8 cellular contexts compared by ENCODE assay signal in genomic region chr4:77818077-77818666, GRCh38. TPM values are rescaled to one million over a fixed set of nuclear protein-coding genes. Genes with fewer than 3 reads are reported as not detected.
DNase-seq lines count a peak whose midpoint lies in the region; ATAC-seq and TF ChIP-seq lines count a peak whose summit lies in the region.

No MANE protein-coding gene starts in this region.

- H3K14ac ChIP-seq in trophoblast cell (ENCODE audit: low read length): no peak overlapping the region

- peaks cover 8% of the 10 kb centered on the region for H3K79me2 ChIP-seq in trophoblast cell (ENCODE audit: control insufficient read depth, insufficient read depth, low read length, poor library complexity)

- H2BK5ac ChIP-seq in trophoblast cell (ENCODE audit: low read depth, low read length, poor library complexity): no peak overlapping the region

- H3K9me3 ChIP-seq in heart right ventricle: no peaks in the 10 kb centered on the region
- no peaks in the 10 kb centered on the region for H3K9me3 ChIP-seq in trophoblast cell (ENCODE audit: insufficient read depth, low read depth, low read length)

- H4K12ac ChIP-seq in trophoblast cell (ENCODE audit: low read depth, low read length): no peak overlapping the region

- H4K91ac ChIP-seq in trophoblast cell (ENCODE audit: low read depth, low read length): no peak overlapping the region

- peak overlapping the region; percentile 70 for H3K9ac ChIP-seq in trophoblast cell (ENCODE audit: low read length)

- no peak overlapping the region for H2BK120ac ChIP-seq in trophoblast cell (ENCODE audit: insufficient read depth, low read length, poor library complexity)

- peak overlapping the region; percentile 81 to 95 (median 94) for H3K4me3 ChIP-seq in heart right ventricle
- peak overlapping the region; percentile 88 for H3K4me3 ChIP-seq in trophoblast cell (ENCODE audit: low read depth, low read length)

- H2AK5ac ChIP-seq in trophoblast cell (ENCODE audit: low read length): no peak overlapping the region

- peak overlapping the region; percentile 24 for H2AFZ ChIP-seq in trophoblast cell (ENCODE audit: insufficient read depth, low read length, poor library complexity)

- WGBS in heart right ventricle, 2 donors: 0% methylated on average over 19 of the region's 19 CpGs
- WGBS in trophoblast cell (ENCODE audit: extremely low coverage, insufficient coverage, insufficient read length): no CpG with 5 or more reads among the region's 19 CpGs

- peak overlapping the region; percentile 62 for H3K4me2 ChIP-seq in trophoblast cell (ENCODE audit: low read length)

- intact Hi-C loops in heart right ventricle (cut with DNase I): loop anchor here in 8 of 10 donors (2.0 to 10.0 kb wide), 7 partner anchors 39 to 107 kb away; partner anchors contain the start of gene MRPL1 (in 4 of the 8)

- H3K27ac ChIP-seq in heart right ventricle (peak overlapping the region; percentile 85 to 99 (median 98)), trophoblast cell (ENCODE audit: low read depth, low read length) (peak overlapping the region; percentile 88)

- DNase-seq in DMS53 treated with DMSO at 0.1 percent for 48 hours (lab: John Stamatoyannopoulos, UW; ENCODE audit: unreplicated experiment): peak; percentile 67
- peak; percentile 84 for DNase-seq in H4 (ENCODE audit: low spot score)
- DNase-seq in NCI-H1092 treated with DMSO at 0.1 percent for 48 hours (lab: John Stamatoyannopoulos, UW): peak; percentile 80
- peak in 54 of 58 donors; percentile 5 to 73 (median 45) for DNase-seq in anterior cingulate cortex (lab: John Stamatoyannopoulos, UW)
- DNase-seq in heart right ventricle: peak; percentile 71 to 82
- peak; percentile 61 to 94 for DNase-seq in trophoblast cell

- H3K23ac ChIP-seq in trophoblast cell (ENCODE audit: low read length): no peak overlapping the region

- no peaks in the 10 kb centered on the region for H3K27me3 ChIP-seq in heart right ventricle
- no peaks in the 10 kb centered on the region for H3K27me3 ChIP-seq in trophoblast cell (ENCODE audit: insufficient read depth, low read length)

- H3K36me3 ChIP-seq in heart right ventricle (no peaks in the 10 kb centered on the region), trophoblast cell (ENCODE audit: control insufficient read depth in 1 of 2, insufficient read depth in 2 of 2, low read length in 2 of 2) (no peaks in the 10 kb centered on the region)

- H3K4me1 ChIP-seq in heart right ventricle: peaks cover 4 to 67% (median 55%) of the 10 kb centered on the region in 9 donors
- peaks cover 0 to 5% of the 10 kb centered on the region in 2 experiments for H3K4me1 ChIP-seq in trophoblast cell (ENCODE audit: control insufficient read depth in 1 of 2, insufficient read depth in 2 of 2, low read length in 2 of 2)

- TF ChIP-seq CTCF in heart right ventricle (IDR thresholded peaks at IDR 0.05): peak; percentile 29 to 77 (median 53)

- peak overlapping the region; percentile 20 for H4K8ac ChIP-seq in trophoblast cell (ENCODE audit: low read depth, low read length)

- H3K79me1 ChIP-seq in trophoblast cell (ENCODE audit: low read length): peaks cover 17% of the 10 kb centered on the region

- H3K4ac ChIP-seq in trophoblast cell (ENCODE audit: low read depth, low read length): no peak overlapping the region

- ATAC-seq in SK-N-SH treated with all-trans-retinoic acid at 6 μM for 48 hours (peak; percentile 80), heart right ventricle (peak; percentile 52 to 83 (median 68)), HG03439 (IDR thresholded peaks at IDR 0.05; ENCODE audit: unreplicated experiment) (no peak)

- no peak overlapping the region for H2BK12ac ChIP-seq in trophoblast cell (ENCODE audit: low read length)

- no peak overlapping the region for H3K18ac ChIP-seq in trophoblast cell (ENCODE audit: low read length)

TF ChIP-seq in SK-N-SH treated with all-trans-retinoic acid at 6 μM for 48 hours, 23 proteins besides CTCF, POLR2A, EP300 and RAD21:
- no peak for TF ChIP-seq ESRRG (CRISPR knock-in tag; IDR thresholded peaks at IDR 0.05)
- TF ChIP-seq BACH2 (CRISPR knock-in tag; IDR thresholded peaks at IDR 0.05; ENCODE audit: borderline replicate concordance): no peak
- no peak for TF ChIP-seq PATZ1 (CRISPR knock-in tag; IDR thresholded peaks at IDR 0.05; ENCODE audit: borderline replicate concordance)
- TF ChIP-seq OSR1 (CRISPR knock-in tag; IDR thresholded peaks at IDR 0.05): no peak
- TF ChIP-seq ISL1 (CRISPR knock-in tag; IDR thresholded peaks at IDR 0.05): no peak
- TF ChIP-seq TOX (CRISPR knock-in tag; IDR thresholded peaks at IDR 0.05; ENCODE audit: borderline replicate concordance): no peak
- TF ChIP-seq PPARA (CRISPR knock-in tag; IDR thresholded peaks at IDR 0.05; ENCODE audit: borderline replicate concordance): no peak
- TF ChIP-seq ZFP30 (CRISPR knock-in tag; IDR thresholded peaks at IDR 0.05): no peak
- TF ChIP-seq TSHZ2 (CRISPR knock-in tag; IDR thresholded peaks at IDR 0.05): no peak
- no peak for TF ChIP-seq CSDC2 (CRISPR knock-in tag; IDR thresholded peaks at IDR 0.05)

RNA-seq across cellular contexts. Expression of gene CNOT6L, which starts 1.0 kb away (rescaled TPM):
- 4.3 and 5.6 TPM in 2 replicates for total RNA-seq in H4 (2014; rRNA removed; shearing (Covaris generic))
- total RNA-seq in heart right ventricle: 10 to 100 TPM; 13.8 to 32.2 (median 23.4) TPM
- 1 to 10 TPM; 3.2 to 3.5 TPM for polyA plus RNA-seq in heart right ventricle
- polyA plus RNA-seq in trophoblast cell (2013): 10.6 and 10.8 TPM in 2 replicates

RNA-seq across cellular contexts. Expression of gene MRPL1, which starts 44.5 kb away (rescaled TPM):
- total RNA-seq in H4 (2014; rRNA removed; shearing (Covaris generic)): 33.2 and 38.5 TPM in 2 replicates
- total RNA-seq in heart right ventricle: 10 to 100 TPM; 29.1 to 57.6 (median 46.7) TPM
- 10 to 100 TPM; 30.7 to 46.2 TPM for polyA plus RNA-seq in heart right ventricle
- polyA plus RNA-seq in trophoblast cell (2013): 42.8 and 43.0 TPM in 2 replicates
